In genomic region chr10:96043157-96043894, GRCh38 we compare ENCODE assay signal across 1 cellular context.
TF ChIP-seq lines count a peak whose summit lies in the region.

A gene with protein sequence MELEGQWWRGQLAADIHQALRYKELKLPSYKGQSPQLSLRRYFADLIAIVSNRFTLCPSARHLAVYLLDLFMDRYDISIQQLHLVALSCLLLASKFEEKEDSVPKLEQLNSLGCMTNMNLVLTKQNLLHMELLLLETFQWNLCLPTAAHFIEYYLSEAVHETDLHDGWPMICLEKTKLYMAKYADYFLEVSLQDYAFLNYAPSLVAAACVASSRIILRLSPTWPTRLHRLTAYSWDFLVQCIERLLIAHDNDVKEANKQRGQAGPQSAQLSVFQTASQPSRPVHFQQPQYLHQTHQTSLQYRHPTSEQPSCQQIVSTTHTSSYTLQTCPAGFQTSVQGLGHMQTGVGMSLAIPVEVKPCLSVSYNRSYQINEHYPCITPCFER (plus strand): TSS chr10:96043583. CDS start chr10:96044394, 811 bp downstream.

TF ChIP-seq in HepG2, 621 proteins besides CTCF, POLR2A, EP300 and RAD21 (continued from another document and continues in another):
- TF ChIP-seq SMARCE1 (IDR thresholded peaks at IDR 0.05; ENCODE audit: borderline replicate concordance) (no peak), ZNF414 (CRISPR knock-in tag; IDR thresholded peaks at IDR 0.05) (no peak), ZNF550 (CRISPR knock-in tag; IDR thresholded peaks at IDR 0.05; ENCODE audit: borderline replicate concordance) (no peak), ZNF280D (CRISPR knock-in tag; IDR thresholded peaks at IDR 0.05) (peak; percentile 65; the same call in 1 of the 2 replicates), CBX1 (IDR thresholded peaks at IDR 0.05; ENCODE audit: low read depth) (no peak), THAP11 (CRISPR knock-in tag; IDR thresholded peaks at IDR 0.05) (peak; percentile 83), SPEN (CRISPR knock-in tag; IDR thresholded peaks at IDR 0.05; ENCODE audit: low read depth) (peak; percentile 87), ZFP1 (CRISPR knock-in tag; IDR thresholded peaks at IDR 0.05) (no peak), TRIM24 (CRISPR knock-in tag; IDR thresholded peaks at IDR 0.05) (no peak), SMYD3 (CRISPR knock-in tag; IDR thresholded peaks at IDR 0.05) (no peak), NFYC (CRISPR knock-in tag; IDR thresholded peaks at IDR 0.05) (peak; percentile 88), KIAA2018 (CRISPR knock-in tag; IDR thresholded peaks at IDR 0.05; ENCODE audit: borderline replicate concordance) (no peak), NFYB (CRISPR knock-in tag; IDR thresholded peaks at IDR 0.05) (peak; percentile 88), SRSF9 (IDR thresholded peaks at IDR 0.05; ENCODE audit: borderline replicate concordance, insufficient read depth, low read depth, low read length, poor library complexity, severe bottlenecking) (no peak), DPF2 (CRISPR knock-in tag; IDR thresholded peaks at IDR 0.05; ENCODE audit: borderline replicate concordance, low read depth) (no peak), ZNF17 (CRISPR knock-in tag; IDR thresholded peaks at IDR 0.05) (no peak), KLF6 (CRISPR knock-in tag; IDR thresholded peaks at IDR 0.05) (0 out of 2 replicates have a peak, but pooled peaks have one; percentile 18), TFDP2 (CRISPR knock-in tag; IDR thresholded peaks at IDR 0.05) (peak; percentile 90), ZBTB21 (CRISPR knock-in tag; IDR thresholded peaks at IDR 0.05) (no peak), RFX1 (IDR thresholded peaks at IDR 0.05) (no peak), ZMAT5 (CRISPR knock-in tag; IDR thresholded peaks at IDR 0.05; ENCODE audit: borderline replicate concordance, low read depth) (no peak), TOPORS (CRISPR knock-in tag; IDR thresholded peaks at IDR 0.05) (peak; percentile 78), ZKSCAN1 (IDR thresholded peaks at IDR 0.05; ENCODE audit: low read length) (no peak), DR1 (CRISPR knock-in tag; IDR thresholded peaks at IDR 0.05) (peak; percentile 88), ATF7 (IDR thresholded peaks at IDR 0.05) (no peak), ATF7 (CRISPR knock-in tag; IDR thresholded peaks at IDR 0.05) (peak; percentile 57; the same call in 1 of the 2 replicates), ZZZ3 (CRISPR knock-in tag; IDR thresholded peaks at IDR 0.05; ENCODE audit: borderline replicate concordance) (peak; percentile 47; the same call in 1 of the 2 replicates), ZNF350 (CRISPR knock-in tag; IDR thresholded peaks at IDR 0.05; ENCODE audit: borderline replicate concordance, low read depth) (no peak), CHD4 (IDR thresholded peaks at IDR 0.05; ENCODE audit: borderline replicate concordance, low read length) (no peak), KMT2A (CRISPR knock-in tag; IDR thresholded peaks at IDR 0.05) (peak; percentile 96), NR2F6 (IDR thresholded peaks at IDR 0.05) (no peak), NR2F6 (CRISPR knock-in tag; IDR thresholded peaks at IDR 0.05) (no peak), RELA (CRISPR knock-in tag; IDR thresholded peaks at IDR 0.05) (no peak), ELF1 (CRISPR knock-in tag; IDR thresholded peaks at IDR 0.05) (no peak), SP5 (CRISPR knock-in tag; IDR thresholded peaks at IDR 0.05; ENCODE audit: borderline replicate concordance, low read depth) (no peak), RFXANK (CRISPR knock-in tag; IDR thresholded peaks at IDR 0.05) (no peak), ZFP82 (CRISPR knock-in tag; IDR thresholded peaks at IDR 0.05; ENCODE audit: borderline replicate concordance) (peak; percentile 29; the same call in 1 of the 2 replicates), GRHL1 (CRISPR knock-in tag; conservative IDR thresholded peaks at IDR 0.05) (no peak), NKX3-1 (CRISPR knock-in tag; IDR thresholded peaks at IDR 0.05) (peak; percentile 45; the same call in 1 of the 2 replicates), CEBPG (CRISPR knock-in tag; IDR thresholded peaks at IDR 0.05) (no peak), DMAP1 (CRISPR knock-in tag; IDR thresholded peaks at IDR 0.05) (0 out of 2 replicates have a peak, but pooled peaks have one; percentile 12), MAFG (CRISPR knock-in tag; IDR thresholded peaks at IDR 0.05) (no peak), ZNF563 (CRISPR knock-in tag; IDR thresholded peaks at IDR 0.05) (peak; percentile 97)
- TF ChIP-seq, protein P1, sequence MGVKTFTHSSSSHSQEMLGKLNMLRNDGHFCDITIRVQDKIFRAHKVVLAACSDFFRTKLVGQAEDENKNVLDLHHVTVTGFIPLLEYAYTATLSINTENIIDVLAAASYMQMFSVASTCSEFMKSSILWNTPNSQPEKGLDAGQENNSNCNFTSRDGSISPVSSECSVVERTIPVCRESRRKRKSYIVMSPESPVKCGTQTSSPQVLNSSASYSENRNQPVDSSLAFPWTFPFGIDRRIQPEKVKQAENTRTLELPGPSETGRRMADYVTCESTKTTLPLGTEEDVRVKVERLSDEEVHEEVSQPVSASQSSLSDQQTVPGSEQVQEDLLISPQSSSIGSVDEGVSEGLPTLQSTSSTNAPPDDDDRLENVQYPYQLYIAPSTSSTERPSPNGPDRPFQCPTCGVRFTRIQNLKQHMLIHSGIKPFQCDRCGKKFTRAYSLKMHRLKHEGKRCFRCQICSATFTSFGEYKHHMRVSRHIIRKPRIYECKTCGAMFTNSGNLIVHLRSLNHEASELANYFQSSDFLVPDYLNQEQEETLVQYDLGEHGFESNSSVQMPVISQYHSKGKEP (CRISPR knock-in tag; IDR thresholded peaks at IDR 0.05), result peak; percentile 33; the same call in 1 of the 2 replicates
